Comparison of ENCODE assay signal across 8 cellular contexts in the genomic region with DNA sequence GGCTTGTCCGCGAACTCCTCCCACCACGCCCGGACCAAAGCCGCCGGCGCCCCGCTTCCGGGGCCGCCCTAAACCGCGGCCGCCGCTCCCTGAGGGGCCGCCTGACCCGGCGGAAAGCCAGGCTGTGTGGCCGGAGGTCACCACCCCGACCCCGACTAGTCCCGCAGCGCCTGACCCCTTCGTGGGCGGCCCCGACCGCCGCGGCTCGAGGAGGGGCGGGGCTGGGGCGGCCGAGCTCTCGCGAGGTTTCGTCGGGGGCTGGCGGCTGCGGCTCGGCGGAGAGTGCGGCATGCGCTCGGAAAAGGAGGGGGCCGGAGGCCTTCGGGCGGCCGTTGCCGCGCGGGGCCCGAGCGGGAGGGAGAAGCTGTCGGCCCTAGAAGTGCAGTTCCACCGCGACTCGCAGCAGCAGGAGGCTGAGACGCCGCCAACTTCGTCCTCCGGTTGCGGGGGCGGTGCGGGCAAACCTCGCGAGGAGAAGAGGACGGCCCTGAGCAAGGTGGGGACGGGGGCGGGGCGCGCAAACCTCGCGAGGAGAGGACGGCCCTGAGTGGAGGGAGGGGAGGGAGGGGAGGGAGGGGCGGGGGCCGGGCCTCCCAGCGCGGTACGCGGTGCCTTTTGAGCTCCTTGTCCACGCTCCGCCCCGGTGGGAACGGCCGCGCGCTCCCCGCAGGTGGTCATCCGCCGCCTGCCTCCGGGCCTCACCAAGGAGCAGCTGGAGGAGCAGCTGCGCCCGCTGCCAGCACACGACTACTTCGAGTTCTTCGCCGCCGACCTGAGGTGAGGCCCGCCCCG. TPM values are rescaled to one million over a fixed set of nuclear protein-coding genes. Genes with fewer than 3 reads are reported as not detected.
DNase-seq lines count a peak whose midpoint lies in the region; ATAC-seq and TF ChIP-seq lines count a peak whose summit lies in the region.

A gene with protein sequence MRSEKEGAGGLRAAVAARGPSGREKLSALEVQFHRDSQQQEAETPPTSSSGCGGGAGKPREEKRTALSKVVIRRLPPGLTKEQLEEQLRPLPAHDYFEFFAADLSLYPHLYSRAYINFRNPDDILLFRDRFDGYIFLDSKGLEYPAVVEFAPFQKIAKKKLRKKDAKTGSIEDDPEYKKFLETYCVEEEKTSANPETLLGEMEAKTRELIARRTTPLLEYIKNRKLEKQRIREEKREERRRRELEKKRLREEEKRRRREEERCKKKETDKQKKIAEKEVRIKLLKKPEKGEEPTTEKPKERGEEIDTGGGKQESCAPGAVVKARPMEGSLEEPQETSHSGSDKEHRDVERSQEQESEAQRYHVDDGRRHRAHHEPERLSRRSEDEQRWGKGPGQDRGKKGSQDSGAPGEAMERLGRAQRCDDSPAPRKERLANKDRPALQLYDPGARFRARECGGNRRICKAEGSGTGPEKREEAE (plus strand): TSS at position 251 of the 792 bp plus-strand sequence. CDS start 39 bp downstream, at position 290.

- intact Hi-C loops in transverse colon (cut with DNase I; ENCODE audit: low total_unique reads): no loop called here

- H3K27ac ChIP-seq in cardiac muscle cell (peak within 1 kb of the TSS; percentile 98), transverse colon (peak within 1 kb of the TSS; percentile 94 to 99 (median 98))

- peaks cover 5% of the 10 kb centered on the region for H3K36me3 ChIP-seq in cardiac muscle cell
- peaks cover 0 to 7% (median 0%) of the 10 kb centered on the region in 4 donors for H3K36me3 ChIP-seq in transverse colon

- H3K9me3 ChIP-seq in cardiac muscle cell (ENCODE audit: low read depth) (no peaks in the 10 kb centered on the region), transverse colon (no peaks in the 10 kb centered on the region)

- in situ Hi-C loops in transverse colon (cut with MboI; ENCODE audit: low pct_ligation_motif_present in 1 of 4, low pct_unique_long_range_greater_than_20kb in 1 of 4, low sequenced_read_pairs in 3 of 4): no loop called here

- no peak for TF ChIP-seq CTCF in cardiac muscle cell (IDR thresholded peaks at IDR 0.05; ENCODE audit: low read depth, low read length)
- TF ChIP-seq CTCF in transverse colon (IDR thresholded peaks at IDR 0.05): no peak

- DNase-seq in NCI-H1105 (lab: John Stamatoyannopoulos, UW) (peak; percentile 88), SW480 (ENCODE audit: low spot score) (peak; percentile 85), cardiac muscle cell (ENCODE audit: low read depth in 1 of 2, low spot score in 1 of 2) (peak; percentile 90 to 97), pons (ENCODE audit: low spot score) (peak; percentile 84), transverse colon (peak; percentile 91)
- DNase-seq in activated naive CD8-positive, alpha-beta T cell treated with anti-CD3 and anti-CD28 coated beads, Interleukin-2, amount 50 U/mL, for 24 hours: peak; percentile 88

- 0% methylated on average over 50 of the region's 99 CpGs; no CpG with 5 or more reads in 1 of the 2 donors for WGBS in transverse colon (ENCODE audit: low coverage in 1 of 2), 2 donors

- H3K27ac Mint-ChIP-seq in activated naive CD8-positive, alpha-beta T cell treated with anti-CD3 and anti-CD28 coated beads, Interleukin-2, amount 50 U/mL, for 24 hours: peak within 1 kb of the TSS; percentile 99

- H3K4me1 Mint-ChIP-seq in activated naive CD8-positive, alpha-beta T cell treated with anti-CD3 and anti-CD28 coated beads, Interleukin-2, amount 50 U/mL, for 24 hours: peaks cover 48% of the 10 kb centered on the region

- TF ChIP-seq EP300 in transverse colon (IDR thresholded peaks at IDR 0.05; ENCODE audit: low read depth): no peak

- H3K4me3 ChIP-seq in cardiac muscle cell (peak within 1 kb of the TSS; percentile 53), transverse colon (peak within 1 kb of the TSS; percentile 77 to 89 (median 80))

- H3K4me1 ChIP-seq in cardiac muscle cell (ENCODE audit: low read depth) (peaks cover 32% of the 10 kb centered on the region), transverse colon (peaks cover 13 to 29% (median 17%) of the 10 kb centered on the region in 4 donors)

- H3K36me3 Mint-ChIP-seq in activated naive CD8-positive, alpha-beta T cell treated with anti-CD3 and anti-CD28 coated beads, Interleukin-2, amount 50 U/mL, for 24 hours (ENCODE audit: low read depth): peaks cover 34% of the 10 kb centered on the region

- H3K27me3 ChIP-seq in cardiac muscle cell (no peaks in the 10 kb centered on the region), transverse colon (no peaks in the 10 kb centered on the region)

- H3K9me3 Mint-ChIP-seq in activated naive CD8-positive, alpha-beta T cell treated with anti-CD3 and anti-CD28 coated beads, Interleukin-2, amount 50 U/mL, for 24 hours: no peaks in the 10 kb centered on the region

- H3K4me3 Mint-ChIP-seq in activated naive CD8-positive, alpha-beta T cell treated with anti-CD3 and anti-CD28 coated beads, Interleukin-2, amount 50 U/mL, for 24 hours: peak within 1 kb of the TSS; percentile 89

- TF ChIP-seq POLR2A in GM10847 (IDR thresholded peaks at IDR 0.05; ENCODE audit: extremely low read depth, insufficient read length) (peak; percentile 86), transverse colon (IDR thresholded peaks at IDR 0.05) (peak; percentile 82)

- ATAC-seq in HG02623 (IDR thresholded peaks at IDR 0.05; ENCODE audit: unreplicated experiment): peak; percentile 69
- ATAC-seq in activated naive CD8-positive, alpha-beta T cell treated with anti-CD3 and anti-CD28 coated beads, Interleukin-2, amount 50 U/mL, for 24 hours: peak; percentile 83

- no peaks in the 10 kb centered on the region for H3K27me3 Mint-ChIP-seq in activated naive CD8-positive, alpha-beta T cell treated with anti-CD3 and anti-CD28 coated beads, Interleukin-2, amount 50 U/mL, for 24 hours

RNA-seq across cellular contexts. Expression of the gene that starts here (rescaled TPM):
- total RNA-seq in cardiac muscle cell (77.9 and 90.9 TPM in 2 replicates), transverse colon (10 to 100 TPM; 15.3 to 49.7 (median 36.4) TPM)
- polyA plus RNA-seq in cardiac muscle cell: 81.3 and 92.9 TPM in 2 replicates

Comparison
In these comparisons a context has a peak if more than half of its experiments do, and no peak if none do; other contexts are left out.
1. Peak in every context shown above with its lines: DNase-seq, ATAC-seq, H3K4me3 ChIP-seq and H3K27ac ChIP-seq.